Comparison of ENCODE assay signal across 11 cellular contexts in the genomic region with DNA sequence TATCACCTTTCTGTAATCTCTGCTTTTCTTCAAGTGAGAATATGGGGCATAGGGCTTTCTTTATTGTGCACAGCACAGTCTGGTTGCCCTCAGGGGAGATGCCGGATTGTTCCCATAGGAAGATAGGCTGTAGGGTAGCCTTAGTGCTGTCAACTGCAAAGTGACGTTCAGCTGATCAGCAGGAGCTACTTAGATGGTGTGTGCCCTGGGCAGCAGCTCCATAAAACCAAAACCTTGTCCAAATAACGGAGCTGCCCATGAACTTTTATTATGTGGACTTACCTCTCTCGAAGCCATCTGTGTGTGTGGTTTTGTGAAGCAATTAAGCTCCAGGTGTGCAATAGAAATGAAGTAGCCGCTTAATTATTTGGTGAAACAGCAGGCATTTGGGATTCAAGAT.
"Had no signal": no experiment of that assay in that cellular context is flagged by ENCODE, and none has a peak within 500 bp of the region (broad histone marks: within the 10 kb centered on the region; RNA-seq: fewer than 3 reads in every experiment).

No MANE protein-coding gene starts in this region.

- DNase-seq: activated CD4-positive, alpha-beta T cell treated with anti-CD3 and anti-CD28 coated beads, Interleukin-2, amount 50 U/mL, for 4 hours; activated gamma-delta T cell treated with Interleukin-2 at 50 U/mL for 16 hours; activated naive CD8-positive, alpha-beta T cell treated with anti-CD3 and anti-CD28 coated beads, Interleukin-2, amount 10 ng/mL, durations not matched to agents 7 days and 5 days; activated T-cell treated with anti-CD3 and anti-CD28 coated beads, Interleukin-2, amount 50 U/mL, for 72 hours; anterior cingulate cortex; cerebellar nuclear complex; small intestine had no signal

- H3K4me3 Mint-ChIP-seq: activated naive CD8-positive, alpha-beta T cell treated with anti-CD3 and anti-CD28 coated beads, Interleukin-2, amount 10 ng/mL, durations not matched to agents 7 days and 5 days; activated T-cell treated with anti-CD3 and anti-CD28 coated beads, Interleukin-2, amount 50 U/mL, for 72 hours; dendritic cell treated with granulocyte-macrophage colony-stimulating factor and Interleukin-4, amounts not matched to agents 40 ng/mL and 50 ng/mL, for 4 days had no signal

- H3K27me3 Mint-ChIP-seq: dendritic cell treated with granulocyte-macrophage colony-stimulating factor and Interleukin-4, amounts not matched to agents 40 ng/mL and 50 ng/mL, for 4 days had no signal

- H3K36me3 Mint-ChIP-seq: activated naive CD8-positive, alpha-beta T cell treated with anti-CD3 and anti-CD28 coated beads, Interleukin-2, amount 10 ng/mL, durations not matched to agents 7 days and 5 days had no signal

- H3K4me1 Mint-ChIP-seq: activated naive CD8-positive, alpha-beta T cell treated with anti-CD3 and anti-CD28 coated beads, Interleukin-2, amount 10 ng/mL, durations not matched to agents 7 days and 5 days had no signal

- H3K4me3 ChIP-seq: hepatocyte, tibial nerve had no signal

- H3K27ac ChIP-seq: tibial nerve had no signal

- H2AFZ ChIP-seq: hepatocyte had no signal

- H3K27ac Mint-ChIP-seq: activated naive CD8-positive, alpha-beta T cell treated with anti-CD3 and anti-CD28 coated beads, Interleukin-2, amount 10 ng/mL, durations not matched to agents 7 days and 5 days; activated T-cell treated with anti-CD3 and anti-CD28 coated beads, Interleukin-2, amount 50 U/mL, for 72 hours; dendritic cell treated with granulocyte-macrophage colony-stimulating factor and Interleukin-4, amounts not matched to agents 40 ng/mL and 50 ng/mL, for 4 days had no signal

- H3K9me3 ChIP-seq: tibial nerve had no signal

- ATAC-seq: activated CD4-positive, CD25-positive, alpha-beta regulatory T cell treated with anti-CD3 and anti-CD28 coated beads, Interleukin-2, amount 50 U/mL, for 24 hours; activated T-cell treated with anti-CD3 and anti-CD28 coated beads, Interleukin-2, amount 50 U/mL, for 72 hours had no signal

- H3K36me3 ChIP-seq: tibial nerve had no signal

- H3K27me3 ChIP-seq: hepatocyte, tibial nerve had no signal

- H3K9me3 Mint-ChIP-seq: activated naive CD8-positive, alpha-beta T cell treated with anti-CD3 and anti-CD28 coated beads, Interleukin-2, amount 10 ng/mL, durations not matched to agents 7 days and 5 days; activated T-cell treated with anti-CD3 and anti-CD28 coated beads, Interleukin-2, amount 50 U/mL, for 72 hours; dendritic cell treated with granulocyte-macrophage colony-stimulating factor and Interleukin-4, amounts not matched to agents 40 ng/mL and 50 ng/mL, for 4 days had no signal

- H3K4me2 ChIP-seq: hepatocyte had no signal
